ENCODE assay signal across 19 cellular contexts in the genomic region with DNA sequence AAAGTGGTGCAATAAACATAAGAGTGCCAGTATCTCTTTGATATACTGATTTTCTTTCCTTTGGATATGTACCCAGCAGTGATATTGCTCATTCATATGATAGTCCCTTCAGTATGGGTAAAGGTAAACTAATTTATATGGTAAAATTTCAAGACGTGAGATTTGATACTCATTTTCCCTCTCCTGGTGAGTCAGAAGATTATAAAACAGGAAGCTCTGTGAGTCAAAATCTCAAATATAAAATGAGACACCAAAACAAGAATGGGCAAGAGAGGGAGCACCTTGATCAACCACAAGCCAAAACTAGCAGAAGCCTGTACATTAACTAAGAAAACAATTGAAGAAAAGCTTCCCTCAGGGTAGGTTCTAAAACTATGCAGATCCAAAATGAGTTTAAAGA.
DNase-seq lines count a peak whose midpoint lies in the region; FAIRE-seq and TF ChIP-seq lines count a peak whose summit lies in the region.
"Had no signal": no experiment of that assay in that cellular context is flagged by ENCODE, and none has a peak within 500 bp of the region (broad histone marks: within the 10 kb centered on the region; RNA-seq: fewer than 3 reads in every experiment).

No MANE protein-coding gene starts in this region.

- DNase-seq in A172 (ENCODE audit: low spot score) (peak; percentile 13), HPDE6-E6E7 (ENCODE audit: extremely low spot score) (peak; percentile 55), RKO (ENCODE audit: low spot score) (peak; percentile 37), choroid plexus epithelial cell (ENCODE audit: low read depth) (peak; percentile 4), NCI-H2029 (lab: John Stamatoyannopoulos, UW) (no peak), putamen (ENCODE audit: low spot score) (no peak), GM19239 (ENCODE audit: insufficient read length, low spot score) (no peak), AG20443 (ENCODE audit: low spot score) (no peak)
- DNase-seq: ACHN; Calu3; CD4-positive, alpha-beta T cell; DMS79; GF-D8; NCI-H1048; NCI-H1694; NCI-H69; SJCRH30 had no signal

- TF ChIP-seq CTCF in choroid plexus epithelial cell (conservative IDR thresholded peaks at IDR 0.05; ENCODE audit: low read depth, low read length), result no peak

- no peak for FAIRE-seq in GM19239 (lab: Jason Lieb, UNC)
- FAIRE-seq: H1, HepG2 had no signal

- H3K4me3 ChIP-seq in choroid plexus epithelial cell (ENCODE audit: low read depth, low read length), result no peak overlapping the region
- H3K4me3 ChIP-seq: SJCRH30 had no signal

Comparison
In these comparisons a context has a peak if more than half of its experiments do, and no peak if none do; other contexts are left out.
1. DNase-seq: peak in A172 (single experiment), HPDE6-E6E7 (single experiment), RKO (single experiment) and choroid plexus epithelial cell (single experiment); none in NCI-H2029 (single experiment), putamen (single experiment), GM19239 (single experiment) and AG20443 (single experiment).